Comparison of ENCODE assay signal across 13 cellular contexts in the genomic region with DNA sequence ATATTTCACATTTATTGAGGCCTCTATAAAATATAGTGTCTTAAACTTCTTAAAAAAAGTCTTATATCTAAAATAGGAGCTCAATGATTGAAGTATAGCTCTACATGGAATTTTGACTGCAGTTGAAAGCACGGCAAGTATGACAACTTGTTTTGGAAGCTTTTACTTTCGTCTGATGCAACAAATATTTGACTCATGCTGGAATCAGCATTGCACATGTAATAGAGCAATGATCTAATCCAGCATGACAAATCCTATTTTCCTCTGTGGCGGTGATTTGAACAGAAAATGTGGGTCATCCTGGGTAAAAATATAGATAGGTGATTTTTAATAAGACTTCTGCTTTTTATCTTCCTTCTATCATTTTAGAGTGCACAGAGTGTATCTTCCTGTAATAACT.
DNase-seq lines count a peak whose midpoint lies in the region; ATAC-seq, FAIRE-seq and TF ChIP-seq lines count a peak whose summit lies in the region.
"Had no signal": no experiment of that assay in that cellular context is flagged by ENCODE, and none has a peak within 500 bp of the region (broad histone marks: within the 10 kb centered on the region; RNA-seq: fewer than 3 reads in every experiment).

No MANE protein-coding gene starts in this region.

- WGBS in A549 (ENCODE audit: missing lambda C conversion rate): 3% methylated on average over 3 of the region's 3 CpGs

- no peak for FAIRE-seq in A549 (lab: Jason Lieb, UNC)

- peaks cover 7% of the 10 kb centered on the region for H3K9me3 Mint-ChIP-seq in CD8-positive, alpha-beta T cell

- TF ChIP-seq POLR2A in A549 (IDR thresholded peaks at IDR 0.05; ENCODE audit: low read length): no peak

- no peak overlapping the region for H3K4me3 ChIP-seq in A549
- no peak overlapping the region for H3K4me3 ChIP-seq in HFF-Myc (replicated peaks; ENCODE audit: low read depth, low read length)
- no peak overlapping the region for H3K4me3 ChIP-seq in CD8-positive, alpha-beta T cell (ENCODE audit: low read depth, low read length)

- CTCF ChIA-PET in A549 (lab: Yijun Ruan, JAX): interaction anchor here (0.7 to 1.3 kb wide), 2 partner anchors 104 to 434 kb away, joined by 3 to 4 read pairs; no protein-coding TSS in a partner anchor
- CTCF ChIA-PET in CD8-positive, alpha-beta T cell (lab: Charles Lee): no interaction called here

- no peak for TF ChIP-seq CTCF in A549 (IDR thresholded peaks at IDR 0.05)
- TF ChIP-seq CTCF in HFF-Myc (IDR thresholded peaks at IDR 0.05; ENCODE audit: low read depth, low read length, missing control alignments): no peak
- TF ChIP-seq CTCF in CD8-positive, alpha-beta T cell (IDR thresholded peaks at IDR 0.05): no peak

- TF ChIP-seq RAD21 in A549 (conservative IDR thresholded peaks at IDR 0.05 in 1 of 2, IDR thresholded peaks at IDR 0.05 in 1 of 2): no peak

- POLR2A ChIA-PET in A549 (lab: Yijun Ruan, JAX): no interaction called here
- POLR2A ChIA-PET in CD8-positive, alpha-beta T cell (lab: Charles Lee): no interaction called here

- H3K4me2 ChIP-seq in A549: peak overlapping the region; percentile 24

- H3K9me3 ChIP-seq in A549: no peaks in the 10 kb centered on the region
- H3K9me3 ChIP-seq in CD8-positive, alpha-beta T cell (ENCODE audit: low read length): no peaks in the 10 kb centered on the region
- H3K9me3 ChIP-seq: BE2C had no signal

- H3K27me3 ChIP-seq in CD8-positive, alpha-beta T cell (ENCODE audit: insufficient read depth, low read length): no peaks in the 10 kb centered on the region
- H3K27me3 ChIP-seq: BE2C had no signal

- no peaks in the 10 kb centered on the region for H3K36me3 Mint-ChIP-seq in CD8-positive, alpha-beta T cell
- H3K36me3 Mint-ChIP-seq: IgD-negative memory B cell had no signal

- H3K4me1 ChIP-seq in A549: no peaks in the 10 kb centered on the region
- H3K4me1 ChIP-seq in CD8-positive, alpha-beta T cell (ENCODE audit: insufficient read depth, low read length): no peaks in the 10 kb centered on the region
- H3K4me1 ChIP-seq: BE2C had no signal

- H3K4me1 Mint-ChIP-seq in CD8-positive, alpha-beta T cell (ENCODE audit: low read depth): no peaks in the 10 kb centered on the region
- H3K4me1 Mint-ChIP-seq: IgD-negative memory B cell, nephron had no signal

- H3K27ac ChIP-seq in A549: peak overlapping the region; percentile 23 to 70; a peak in 4 of 6 replicates
- H3K27ac ChIP-seq in CD8-positive, alpha-beta T cell (ENCODE audit: low read depth, low read length): no peak overlapping the region

- no peaks in the 10 kb centered on the region for H3K27me3 Mint-ChIP-seq in CD8-positive, alpha-beta T cell (ENCODE audit: low read depth)
- H3K27me3 Mint-ChIP-seq: IgD-negative memory B cell had no signal

- H3K36me3 ChIP-seq in CD8-positive, alpha-beta T cell (ENCODE audit: insufficient read depth, low read length): no peaks in the 10 kb centered on the region
- H3K36me3 ChIP-seq: BE2C had no signal

- DNase-seq in A549 (ENCODE audit: low read depth in 1 of 2, low spot score in 1 of 2) (peak; percentile 1 to 47), HFF-Myc (ENCODE audit: extremely low read depth, low read depth) (peak; percentile 44), amniotic stem cell (lab: John Stamatoyannopoulos, UW) (peak; percentile 91), hepatic stellate cell (ENCODE audit: low spot score) (peak; percentile 19), iPS-NIHi11 (ENCODE audit: low spot score) (no peak), cerebellar nuclear complex (lab: John Stamatoyannopoulos, UW) (no peak), NCI-H128 (lab: John Stamatoyannopoulos, UW; ENCODE audit: unreplicated experiment) (no peak)
- no peak for DNase-seq in CD8-positive, alpha-beta T cell
- DNase-seq: activated effector memory CD4-positive, alpha-beta T cell treated with anti-CD3 and anti-CD28 coated beads, Interleukin-2, amount 50 U/mL, for 16 hours; BE2C; SHP77 had no signal

- no peak for TF ChIP-seq EP300 in A549 (IDR thresholded peaks at IDR 0.05)

- no peak overlapping the region for H3K4me3 Mint-ChIP-seq in CD8-positive, alpha-beta T cell
- H3K4me3 Mint-ChIP-seq: IgD-negative memory B cell, nephron had no signal

- no peak overlapping the region for H3K27ac Mint-ChIP-seq in CD8-positive, alpha-beta T cell
- H3K27ac Mint-ChIP-seq: IgD-negative memory B cell, nephron had no signal

- ATAC-seq in A549: peak in 1 of 2 experiments; percentile 78; a peak in 2 of 6 replicates
- ATAC-seq in CD8-positive, alpha-beta T cell: no peak

- intact Hi-C loops in CD8-positive, alpha-beta T cell (cut with DNase I, micrococcal nuclease): no loop called here

TF ChIP-seq in A549, 52 proteins besides CTCF, POLR2A, EP300 and RAD21:
- TF ChIP-seq FOSL2 (IDR thresholded peaks at IDR 0.05): peak; percentile 18; the same call in 1 of the 2 replicates
- peak; percentile 65 for TF ChIP-seq FOSL2 (CRISPR knock-in tag; IDR thresholded peaks at IDR 0.05)
- 0 out of 2 replicates have a peak, but pooled peaks have one; percentile 39 for TF ChIP-seq JUNB (IDR thresholded peaks at IDR 0.05)
- no peak for TF ChIP-seq NPAS2 (CRISPR knock-in tag; IDR thresholded peaks at IDR 0.05; ENCODE audit: borderline replicate concordance)
- TF ChIP-seq MYC (IDR thresholded peaks at IDR 0.05; ENCODE audit: borderline replicate concordance, low read length): no peak
- no peak for TF ChIP-seq ZFP36 (IDR thresholded peaks at IDR 0.05; ENCODE audit: borderline replicate concordance, partially characterized antibody)
- TF ChIP-seq HEYL (CRISPR knock-in tag; IDR thresholded peaks at IDR 0.05): no peak
- no peak for TF ChIP-seq MAZ (IDR thresholded peaks at IDR 0.05; ENCODE audit: borderline replicate concordance, low read depth, low read length)
- peak; percentile 22 to 66; a peak in 2 of 4 replicates for TF ChIP-seq CEBPB (IDR thresholded peaks at IDR 0.05)
- no peak for TF ChIP-seq NR3C1 (IDR thresholded peaks at IDR 0.05)

Comparison
In these comparisons a context has a peak if more than half of its experiments do, and no peak if none do; other contexts are left out.
1. DNase-seq: peak in A549 (2 of 2), HFF-Myc (single experiment), amniotic stem cell (single experiment) and hepatic stellate cell (single experiment); none in iPS-NIHi11 (single experiment), CD8-positive, alpha-beta T cell (0 of 7), cerebellar nuclear complex (0 of 2) and NCI-H128 (single experiment).